ENCODE assay signal across 40 cellular contexts in genomic region chr20:45545351-45545750, GRCh38. TPM values are rescaled to one million over a fixed set of nuclear protein-coding genes. Genes with fewer than 3 reads are reported as not detected.
"Had no signal": no experiment of that assay in that cellular context is flagged by ENCODE, and none has a peak within 500 bp of the region (broad histone marks: within the 10 kb centered on the region; RNA-seq: fewer than 3 reads in every experiment).

No MANE protein-coding gene starts in this region.

- H3K4me1 ChIP-seq: adrenal gland, body of pancreas, breast epithelium had no signal

- H3K9me3 ChIP-seq: adrenal gland, body of pancreas, breast epithelium had no signal

- ATAC-seq: activated CD8-positive, alpha-beta T cell treated with anti-CD3 and anti-CD28 coated beads for 36 hours; activated naive CD4-positive, alpha-beta T cell treated with anti-CD3 and anti-CD28 coated beads, Interleukin-2, amount 50 U/mL, for 72 hours; activated T-cell treated with anti-CD3 and anti-CD28 coated beads, Interleukin-2, amount 50 U/mL, for 72 hours; activated T-helper 17 cell treated with anti-CD3 and anti-CD28 coated beads, Interleukin-2, amount 50 U/mL, for 72 hours had no signal

- H3K27me3 ChIP-seq: body of pancreas, brain microvascular endothelial cell, breast epithelium, cardiac muscle cell had no signal

- FAIRE-seq: astrocyte, TTC549 had no signal

- H3K27ac ChIP-seq: adrenal gland, body of pancreas, brain microvascular endothelial cell, breast epithelium, cardiac muscle cell, VCaP had no signal

- H3K9me3 Mint-ChIP-seq: activated CD4-positive, alpha-beta memory T cell treated with anti-CD3 and anti-CD28 coated beads for 36 hours; activated CD4-positive, alpha-beta T cell treated with anti-CD3 and anti-CD28 coated beads, Interleukin-2, amount 10 ng/mL, durations not matched to agents 24 days and 14 days; activated CD8-positive, alpha-beta T cell treated with anti-CD3 and anti-CD28 coated beads for 36 hours; activated naive CD4-positive, alpha-beta T cell treated with anti-CD3 and anti-CD28 coated beads for 36 hours; activated naive CD8-positive, alpha-beta T cell treated with anti-CD3 and anti-CD28 coated beads for 36 hours; activated T-cell treated with anti-CD3 and anti-CD28 coated beads, Interleukin-2, amount 50 U/mL, for 4 hours; activated T-helper 1 cell treated with anti-CD3 and anti-CD28 coated beads, Interleukin-12 subunit alpha, Interleukin-12 subunit beta, Interleukin-2, Interleukin-4 antibody, amounts not matched to agents 30 ng/mL and 10 ng/mL and 1 ng/mL, durations not matched to agents 14 hours and 24 hours and 36 hours; activated T-helper 17 cell treated with anti-CD3 and anti-CD28 coated beads, Interleukin-2, amount 50 U/mL, for 72 hours; central memory CD8-positive, alpha-beta T cell; T-helper 1 cell treated with Interleukin-12 subunit alpha and Interleukin-12 subunit beta and Interleukin-4 antibody, amounts not matched to agents 30 μg/mL and 1 μg/mL, for 36 hours; T-helper 2 cell treated with Interferon-gamma antibody and Interleukin-4, amounts not matched to agents 5 μg/mL and 100 μg/mL, for 36 hours had no signal

- H3K36me3 Mint-ChIP-seq: activated CD4-positive, alpha-beta memory T cell treated with anti-CD3 and anti-CD28 coated beads for 36 hours; activated naive CD4-positive, alpha-beta T cell treated with anti-CD3 and anti-CD28 coated beads, Interleukin-2, amount 50 U/mL, for 72 hours; activated naive CD8-positive, alpha-beta T cell treated with anti-CD3 and anti-CD28 coated beads for 36 hours had no signal

- H3K27ac Mint-ChIP-seq: activated B cell treated with CpG ODN at 0.5 μM for 24 hours; activated CD4-positive, alpha-beta memory T cell treated with anti-CD3 and anti-CD28 coated beads for 36 hours; activated CD4-positive, alpha-beta T cell treated with anti-CD3 and anti-CD28 coated beads, Interleukin-2, amount 10 ng/mL, durations not matched to agents 24 days and 14 days; activated CD8-positive, alpha-beta T cell treated with anti-CD3 and anti-CD28 coated beads for 36 hours; activated naive CD4-positive, alpha-beta T cell treated with anti-CD3 and anti-CD28 coated beads for 36 hours; activated naive CD4-positive, alpha-beta T cell treated with anti-CD3 and anti-CD28 coated beads, Interleukin-2, amount 50 U/mL, for 72 hours; activated naive CD8-positive, alpha-beta T cell treated with anti-CD3 and anti-CD28 coated beads for 36 hours; activated T-cell treated with anti-CD3 and anti-CD28 coated beads, Interleukin-2, amount 50 U/mL, for 72 hours; activated T-helper 1 cell treated with anti-CD3 and anti-CD28 coated beads, Interleukin-12 subunit alpha, Interleukin-12 subunit beta, Interleukin-2, Interleukin-4 antibody, amounts not matched to agents 30 ng/mL and 10 ng/mL and 1 ng/mL, durations not matched to agents 14 hours and 24 hours and 36 hours; activated T-helper 17 cell treated with anti-CD3 and anti-CD28 coated beads, Interleukin-2, amount 50 U/mL, for 72 hours; T-helper 1 cell treated with Interleukin-12 subunit alpha and Interleukin-12 subunit beta and Interleukin-4 antibody, amounts not matched to agents 30 μg/mL and 1 μg/mL, for 36 hours; T-helper 2 cell treated with Interferon-gamma antibody and Interleukin-4, amounts not matched to agents 5 μg/mL and 100 μg/mL, for 36 hours had no signal

- H3K4me1 Mint-ChIP-seq: activated B cell treated with CpG ODN at 0.5 μM for 24 hours; activated CD4-positive, alpha-beta T cell treated with anti-CD3 and anti-CD28 coated beads, Interleukin-2, amount 10 ng/mL, durations not matched to agents 24 days and 14 days; activated naive CD8-positive, alpha-beta T cell treated with anti-CD3 and anti-CD28 coated beads for 36 hours; activated T-helper 17 cell treated with anti-CD3 and anti-CD28 coated beads, Interleukin-2, amount 50 U/mL, for 72 hours; central memory CD8-positive, alpha-beta T cell had no signal

- H3K36me3 ChIP-seq: adrenal gland, brain microvascular endothelial cell, breast epithelium, cardiac muscle cell had no signal

- DNase-seq: activated B cell treated with CpG ODN at 0.5 μM for 24 hours; activated CD4-positive, alpha-beta memory T cell treated with anti-CD3 and anti-CD28 coated beads for 36 hours; activated CD4-positive, alpha-beta T cell treated with anti-CD3 and anti-CD28 coated beads for 4 hours; activated CD4-positive, alpha-beta T cell treated with anti-CD3 and anti-CD28 coated beads, Interleukin-2, amount 10 ng/mL, durations not matched to agents 24 days and 14 days; activated CD4-positive, alpha-beta T cell treated with anti-CD3 and anti-CD28 coated beads, Interleukin-2, amount 50 U/mL, for 1 hour; activated CD4-positive, alpha-beta T cell treated with anti-CD3 and anti-CD28 coated beads, Interleukin-2, amount 50 U/mL, for 4 hours; activated CD4-positive, CD25-positive, alpha-beta regulatory T cell treated with anti-CD3 and anti-CD28 coated beads, Interleukin-2, amount 50 U/mL, for 72 hours; activated CD8-positive, alpha-beta memory T cell treated with anti-CD3 and anti-CD28 coated beads, Interleukin-2, amount 50 U/mL, for 4 hours; activated CD8-positive, alpha-beta T cell treated with anti-CD3 and anti-CD28 coated beads for 36 hours; activated effector memory CD4-positive, alpha-beta T cell treated with anti-CD3 and anti-CD28 coated beads, Interleukin-2, amount 50 U/mL, for 16 hours; activated gamma-delta T cell treated with Interleukin-2 at 50 U/mL for 16 hours; activated naive CD4-positive, alpha-beta T cell; activated naive CD4-positive, alpha-beta T cell treated with anti-CD3 and anti-CD28 coated beads for 36 hours; activated naive CD4-positive, alpha-beta T cell treated with anti-CD3 and anti-CD28 coated beads, Interleukin-2, amount 50 U/mL, for 16 hours; activated naive CD8-positive, alpha-beta T cell treated with anti-CD3 and anti-CD28 coated beads for 36 hours; activated T-cell treated with anti-CD3 and anti-CD28 coated beads for 4 hours; activated T-cell treated with anti-CD3 and anti-CD28 coated beads, Interleukin-2, amount 50 U/mL, for 1 hour; activated T-cell treated with anti-CD3 and anti-CD28 coated beads, Interleukin-2, amount 50 U/mL, for 4 hours; activated T-cell treated with anti-CD3 and anti-CD28 coated beads, Interleukin-2, amount 50 U/mL, for 72 hours; adrenal gland; amniotic stem cell; aorta; body of pancreas; cerebellar nuclear complex; T-helper 1 cell; T-helper 2 cell; T-helper 9 cell had no signal

- H3K4me3 Mint-ChIP-seq: activated B cell treated with CpG ODN at 0.5 μM for 24 hours; activated CD4-positive, alpha-beta memory T cell treated with anti-CD3 and anti-CD28 coated beads for 36 hours; activated CD4-positive, alpha-beta T cell treated with anti-CD3 and anti-CD28 coated beads, Interleukin-2, amount 10 ng/mL, durations not matched to agents 24 days and 14 days; activated CD8-positive, alpha-beta T cell treated with anti-CD3 and anti-CD28 coated beads for 36 hours; activated naive CD4-positive, alpha-beta T cell treated with anti-CD3 and anti-CD28 coated beads for 36 hours; activated naive CD8-positive, alpha-beta T cell treated with anti-CD3 and anti-CD28 coated beads for 36 hours; activated T-cell treated with anti-CD3 and anti-CD28 coated beads, Interleukin-2, amount 50 U/mL, for 4 hours; activated T-cell treated with anti-CD3 and anti-CD28 coated beads, Interleukin-2, amount 50 U/mL, for 72 hours; activated T-helper 1 cell treated with anti-CD3 and anti-CD28 coated beads, Interleukin-12 subunit alpha, Interleukin-12 subunit beta, Interleukin-2, Interleukin-4 antibody, amounts not matched to agents 30 ng/mL and 10 ng/mL and 1 ng/mL, durations not matched to agents 14 hours and 24 hours and 36 hours; activated T-helper 17 cell treated with anti-CD3 and anti-CD28 coated beads, Interleukin-2, amount 50 U/mL, for 72 hours; central memory CD8-positive, alpha-beta T cell; T-helper 1 cell treated with Interleukin-12 subunit alpha and Interleukin-12 subunit beta and Interleukin-4 antibody, amounts not matched to agents 30 μg/mL and 1 μg/mL, for 36 hours; T-helper 2 cell treated with Interferon-gamma antibody and Interleukin-4, amounts not matched to agents 5 μg/mL and 100 μg/mL, for 36 hours had no signal

- H3K4me3 ChIP-seq: adrenal gland, body of pancreas, breast epithelium, cardiac muscle cell had no signal

RNA-seq across cellular contexts. Expression of gene EPPIN, which starts 1.9 kb away (rescaled TPM):
- total RNA-seq: activated B cell treated with CpG ODN at 0.5 μM for 24 hours; activated CD4-positive, alpha-beta memory T cell treated with anti-CD3 and anti-CD28 coated beads for 36 hours; activated CD4-positive, alpha-beta T cell treated with anti-CD3 and anti-CD28 coated beads, Interleukin-2, amount 10 ng/mL, durations not matched to agents 24 days and 14 days; activated CD8-positive, alpha-beta memory T cell treated with anti-CD3 and anti-CD28 coated beads for 36 hours; activated CD8-positive, alpha-beta T cell treated with anti-CD3 and anti-CD28 coated beads for 36 hours; activated naive CD4-positive, alpha-beta T cell treated with anti-CD3 and anti-CD28 coated beads for 36 hours; activated naive CD4-positive, alpha-beta T cell treated with anti-CD3 and anti-CD28 coated beads, Interleukin-2, amount 50 U/mL, for 72 hours; activated naive CD8-positive, alpha-beta T cell treated with anti-CD3 and anti-CD28 coated beads for 36 hours; activated T-cell treated with anti-CD3 and anti-CD28 coated beads, Interleukin-2, amount 50 U/mL, for 4 hours; activated T-cell treated with anti-CD3 and anti-CD28 coated beads, Interleukin-2, amount 50 U/mL, for 72 hours; activated T-helper 1 cell treated with anti-CD3 and anti-CD28 coated beads, Interleukin-12 subunit alpha, Interleukin-12 subunit beta, Interleukin-2, Interleukin-4 antibody, amounts not matched to agents 30 ng/mL and 10 ng/mL and 1 ng/mL, durations not matched to agents 14 hours and 24 hours and 36 hours; activated T-helper 17 cell treated with anti-CD3 and anti-CD28 coated beads, Interleukin-2, amount 50 U/mL, for 72 hours; adrenal gland; aorta; astrocyte; body of pancreas; breast epithelium; cardiac muscle cell had no signal
- polyA plus RNA-seq: adrenal gland, aorta, cardiac muscle cell had no signal

RNA-seq across cellular contexts. Expression of gene WFDC6, which starts 6.1 kb away (rescaled TPM):
- total RNA-seq: activated B cell treated with CpG ODN at 0.5 μM for 24 hours; activated CD4-positive, alpha-beta memory T cell treated with anti-CD3 and anti-CD28 coated beads for 36 hours; activated CD4-positive, alpha-beta T cell treated with anti-CD3 and anti-CD28 coated beads, Interleukin-2, amount 10 ng/mL, durations not matched to agents 24 days and 14 days; activated CD8-positive, alpha-beta memory T cell treated with anti-CD3 and anti-CD28 coated beads for 36 hours; activated CD8-positive, alpha-beta T cell treated with anti-CD3 and anti-CD28 coated beads for 36 hours; activated naive CD4-positive, alpha-beta T cell treated with anti-CD3 and anti-CD28 coated beads for 36 hours; activated naive CD4-positive, alpha-beta T cell treated with anti-CD3 and anti-CD28 coated beads, Interleukin-2, amount 50 U/mL, for 72 hours; activated naive CD8-positive, alpha-beta T cell treated with anti-CD3 and anti-CD28 coated beads for 36 hours; activated T-cell treated with anti-CD3 and anti-CD28 coated beads, Interleukin-2, amount 50 U/mL, for 4 hours; activated T-cell treated with anti-CD3 and anti-CD28 coated beads, Interleukin-2, amount 50 U/mL, for 72 hours; activated T-helper 1 cell treated with anti-CD3 and anti-CD28 coated beads, Interleukin-12 subunit alpha, Interleukin-12 subunit beta, Interleukin-2, Interleukin-4 antibody, amounts not matched to agents 30 ng/mL and 10 ng/mL and 1 ng/mL, durations not matched to agents 14 hours and 24 hours and 36 hours; activated T-helper 17 cell treated with anti-CD3 and anti-CD28 coated beads, Interleukin-2, amount 50 U/mL, for 72 hours; adrenal gland; aorta; astrocyte; body of pancreas; breast epithelium; cardiac muscle cell had no signal
- polyA plus RNA-seq: adrenal gland, aorta, cardiac muscle cell had no signal

RNA-seq across cellular contexts. Expression of gene SPINT3, which starts 29.9 kb away (rescaled TPM):
- total RNA-seq: activated B cell treated with CpG ODN at 0.5 μM for 24 hours; activated CD4-positive, alpha-beta memory T cell treated with anti-CD3 and anti-CD28 coated beads for 36 hours; activated CD4-positive, alpha-beta T cell treated with anti-CD3 and anti-CD28 coated beads, Interleukin-2, amount 10 ng/mL, durations not matched to agents 24 days and 14 days; activated CD8-positive, alpha-beta memory T cell treated with anti-CD3 and anti-CD28 coated beads for 36 hours; activated CD8-positive, alpha-beta T cell treated with anti-CD3 and anti-CD28 coated beads for 36 hours; activated naive CD4-positive, alpha-beta T cell treated with anti-CD3 and anti-CD28 coated beads for 36 hours; activated naive CD4-positive, alpha-beta T cell treated with anti-CD3 and anti-CD28 coated beads, Interleukin-2, amount 50 U/mL, for 72 hours; activated naive CD8-positive, alpha-beta T cell treated with anti-CD3 and anti-CD28 coated beads for 36 hours; activated T-cell treated with anti-CD3 and anti-CD28 coated beads, Interleukin-2, amount 50 U/mL, for 4 hours; activated T-cell treated with anti-CD3 and anti-CD28 coated beads, Interleukin-2, amount 50 U/mL, for 72 hours; activated T-helper 1 cell treated with anti-CD3 and anti-CD28 coated beads, Interleukin-12 subunit alpha, Interleukin-12 subunit beta, Interleukin-2, Interleukin-4 antibody, amounts not matched to agents 30 ng/mL and 10 ng/mL and 1 ng/mL, durations not matched to agents 14 hours and 24 hours and 36 hours; activated T-helper 17 cell treated with anti-CD3 and anti-CD28 coated beads, Interleukin-2, amount 50 U/mL, for 72 hours; adrenal gland; aorta; astrocyte; body of pancreas; breast epithelium; cardiac muscle cell had no signal
- polyA plus RNA-seq: adrenal gland, aorta, cardiac muscle cell had no signal

RNA-seq across cellular contexts. Expression of gene WFDC8, which starts 33.7 kb away (rescaled TPM):
- total RNA-seq: activated B cell treated with CpG ODN at 0.5 μM for 24 hours; activated CD4-positive, alpha-beta memory T cell treated with anti-CD3 and anti-CD28 coated beads for 36 hours; activated CD4-positive, alpha-beta T cell treated with anti-CD3 and anti-CD28 coated beads, Interleukin-2, amount 10 ng/mL, durations not matched to agents 24 days and 14 days; activated CD8-positive, alpha-beta memory T cell treated with anti-CD3 and anti-CD28 coated beads for 36 hours; activated CD8-positive, alpha-beta T cell treated with anti-CD3 and anti-CD28 coated beads for 36 hours; activated naive CD4-positive, alpha-beta T cell treated with anti-CD3 and anti-CD28 coated beads for 36 hours; activated naive CD4-positive, alpha-beta T cell treated with anti-CD3 and anti-CD28 coated beads, Interleukin-2, amount 50 U/mL, for 72 hours; activated naive CD8-positive, alpha-beta T cell treated with anti-CD3 and anti-CD28 coated beads for 36 hours; activated T-cell treated with anti-CD3 and anti-CD28 coated beads, Interleukin-2, amount 50 U/mL, for 4 hours; activated T-cell treated with anti-CD3 and anti-CD28 coated beads, Interleukin-2, amount 50 U/mL, for 72 hours; activated T-helper 1 cell treated with anti-CD3 and anti-CD28 coated beads, Interleukin-12 subunit alpha, Interleukin-12 subunit beta, Interleukin-2, Interleukin-4 antibody, amounts not matched to agents 30 ng/mL and 10 ng/mL and 1 ng/mL, durations not matched to agents 14 hours and 24 hours and 36 hours; activated T-helper 17 cell treated with anti-CD3 and anti-CD28 coated beads, Interleukin-2, amount 50 U/mL, for 72 hours; adrenal gland; aorta; astrocyte; body of pancreas; breast epithelium; cardiac muscle cell had no signal
- polyA plus RNA-seq: adrenal gland, aorta, cardiac muscle cell had no signal
